In the genomic region with DNA sequence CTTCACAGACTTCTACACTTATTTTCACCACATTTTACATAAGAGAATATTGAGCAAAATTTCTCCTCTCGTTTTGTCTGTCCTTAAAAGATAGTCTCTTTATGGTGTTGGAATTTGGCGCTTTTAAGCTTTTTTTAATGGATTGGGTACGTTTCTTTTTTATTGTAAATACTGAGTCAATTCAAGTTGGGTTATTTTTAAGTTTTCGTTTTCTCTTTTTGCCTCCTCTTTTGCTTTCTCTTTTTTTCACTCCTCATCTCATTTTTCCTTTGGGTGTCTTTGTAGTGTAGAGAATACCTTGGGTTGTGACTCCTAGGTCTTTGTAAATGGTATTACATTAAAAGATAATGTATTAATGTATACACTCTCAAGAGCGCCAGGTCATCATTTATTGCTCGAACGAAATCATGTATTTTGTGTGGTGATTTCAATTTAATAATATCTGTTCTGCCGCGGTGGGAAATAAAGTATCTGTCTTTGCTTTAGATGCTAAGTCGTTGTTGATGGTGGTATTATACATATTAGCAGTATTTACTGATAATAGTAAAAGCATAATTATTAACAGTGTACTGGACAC, we compare ENCODE assay signal across 8 cellular contexts. TPM values are rescaled to one million over a fixed set of nuclear protein-coding genes. Genes with fewer than 3 reads are reported as not detected.
DNase-seq lines count a peak whose midpoint lies in the region; ATAC-seq, FAIRE-seq and TF ChIP-seq lines count a peak whose summit lies in the region.

No MANE protein-coding gene starts in this region.

- peak overlapping the region; percentile 93 for H3K27ac ChIP-seq in HL-60 (replicated peaks)
- peak overlapping the region; percentile 95 for H3K27ac ChIP-seq in K562 (ENCODE audit: extremely low read depth, low read depth, low read length)
- peak overlapping the region; percentile 76 to 80 for H3K27ac ChIP-seq in liver (ENCODE audit: low read depth in 1 of 2, low read length in 2 of 2)
- peak overlapping the region; percentile 81 for H3K27ac ChIP-seq in thymus (ENCODE audit: low read depth)

- peak overlapping the region; percentile 92 for H3K4me2 ChIP-seq in K562 (ENCODE audit: insufficient read depth, low read length)

- H3K4me3 ChIP-seq in HL-60 (replicated peaks; ENCODE audit: insufficient read depth, low read length) (peak overlapping the region; percentile 81), K562 (peak overlapping the region; percentile 89), liver (ENCODE audit: low read depth in 1 of 3, low read length in 3 of 3) (peak overlapping the region; percentile 87 to 100 (median 98)), thymus (ENCODE audit: low read length) (peak overlapping the region; percentile 66)

- DNase-seq in HL-60 (ENCODE audit: low read depth in 1 of 2, low spot score in 1 of 2) (no peak), K562 (ENCODE audit: extremely low read depth in 1 of 4, low spot score in 3 of 4) (no peak), occipital lobe (lab: John Stamatoyannopoulos, UW) (no peak), activated gamma-delta T cell (lab: John Stamatoyannopoulos, UW) (no peak)

- BruUV-seq in K562 (replicated peaks; lab: Mats Ljungman, UMichigan) = no TSS peak

- intact Hi-C loops in K562 (cut with micrococcal nuclease) = no loop called here

- WGBS in K562 (ENCODE audit: insufficient coverage, low coverage, missing lambda C conversion rate) = under 1% methylated on average over 10 of the region's 10 CpGs
- 16% methylated on average over 10 of the region's 10 CpGs for WGBS in liver
- 28% methylated on average over 10 of the region's 10 CpGs for WGBS in thymus

- H3K9me1 ChIP-seq in K562 (ENCODE audit: control insufficient read depth, insufficient read depth, low read length) = no peaks in the 10 kb centered on the region

- TF ChIP-seq RAD21 in K562 (CRISPR knock-in tag; conservative IDR thresholded peaks at IDR 0.05 in 1 of 2, IDR thresholded peaks at IDR 0.05 in 1 of 2) (no peak), liver (IDR thresholded peaks at IDR 0.05) (no peak)

- H3K36me3 ChIP-seq in K562 (ENCODE audit: control insufficient read depth, insufficient read depth, low read length) (peaks cover 26% of the 10 kb centered on the region), liver (ENCODE audit: control insufficient read depth in 4 of 4, insufficient read depth in 3 of 4, low read depth in 1 of 4, low read length in 3 of 4) (peaks cover 0 to 2% (median under 1%) of the 10 kb centered on the region in 4 donors), thymus (ENCODE audit: control insufficient read depth, insufficient read depth) (no peaks in the 10 kb centered on the region)

- peaks cover 59% of the 10 kb centered on the region for H3K79me2 ChIP-seq in K562 (ENCODE audit: control insufficient read depth, insufficient read depth, low read length)

- H4K20me1 ChIP-seq in K562 (replicated peaks; ENCODE audit: control insufficient read depth, insufficient read depth, low read length) = no peaks in the 10 kb centered on the region

- ATAC-seq in K562 = no peak
- ATAC-seq in HG02610 (IDR thresholded peaks at IDR 0.05; ENCODE audit: unreplicated experiment) = no peak
- ATAC-seq in HG02973 (IDR thresholded peaks at IDR 0.05; ENCODE audit: unreplicated experiment) = no peak

- H3K4me1 ChIP-seq in K562 (replicated peaks in 1 of 2; ENCODE audit: control insufficient read depth in 2 of 2, insufficient read depth in 2 of 2, low read length in 2 of 2) (peaks cover 0 to 9% of the 10 kb centered on the region in 2 experiments; a peak in 3 of 5 replicates), liver (ENCODE audit: control insufficient read depth in 4 of 4, insufficient read depth in 4 of 4, low read length in 3 of 4) (peaks cover 2 to 8% (median 4%) of the 10 kb centered on the region in 4 donors), thymus (ENCODE audit: control insufficient read depth, insufficient read depth, low read length) (peaks cover 5% of the 10 kb centered on the region)

- H3K27me3 ChIP-seq in HL-60 (ENCODE audit: insufficient read depth, poor library complexity, severe bottlenecking) (no peaks in the 10 kb centered on the region), K562 (ENCODE audit: control insufficient read depth in 2 of 2, insufficient read depth in 2 of 2, low read length in 2 of 2) (no peaks in the 10 kb centered on the region), liver (ENCODE audit: control insufficient read depth in 4 of 4, insufficient read depth in 4 of 4, low read length in 3 of 4) (no peaks in the 10 kb centered on the region), thymus (ENCODE audit: control insufficient read depth, insufficient read depth) (no peaks in the 10 kb centered on the region)

- CTCF ChIA-PET in K562 (lab: Yijun Ruan, JAX; ENCODE audit: low intra/inter-chr PET ratio) = no interaction called here

- POLR2A ChIA-PET in K562 (lab: Yijun Ruan, JAX) = no interaction called here

- H3K9ac ChIP-seq in K562 (ENCODE audit: insufficient read depth in 1 of 2, low read depth in 2 of 2, low read length in 2 of 2) (peak overlapping the region; percentile 95 to 100), liver (ENCODE audit: low read depth in 1 of 2, low read length in 2 of 2) (peak overlapping the region; percentile 82)

- no peaks in the 10 kb centered on the region for H3K9me3 ChIP-seq in K562 (replicated peaks; ENCODE audit: control insufficient read depth, insufficient read depth, low read depth, low read length)
- H3K9me3 ChIP-seq in liver (ENCODE audit: control insufficient read depth in 4 of 4, low read length in 3 of 4) = no peaks in the 10 kb centered on the region
- H3K9me3 ChIP-seq in thymus (ENCODE audit: control insufficient read depth) = no peaks in the 10 kb centered on the region

- peak overlapping the region; percentile 91; the same call in 1 of the 2 replicates for H2AFZ ChIP-seq in K562 (ENCODE audit: low read depth, low read length)

- TF ChIP-seq POLR2A in K562 (conservative IDR thresholded peaks at IDR 0.05) = no peak

- no peak for TF ChIP-seq EP300 in K562 (IDR thresholded peaks at IDR 0.05; ENCODE audit: low read length)

- in situ Hi-C loops in K562 (cut with MboI) = no loop called here

- TF ChIP-seq CTCF in HL-60 (IDR thresholded peaks at IDR 0.05; ENCODE audit: insufficient read depth, low read length) (no peak), K562 (IDR thresholded peaks at IDR 0.05 in 2 of 3, conservative IDR thresholded peaks at IDR 0.05 in 1 of 3; ENCODE audit: insufficient read depth in 2 of 3, low read depth in 1 of 3, low read length in 3 of 3) (no peak), liver (IDR thresholded peaks at IDR 0.05; ENCODE audit: low read depth, low read length, missing input control) (no peak)

- no peak for FAIRE-seq in K562 (lab: Jason Lieb, UNC)

TF ChIP-seq in K562, 482 proteins besides CTCF, POLR2A, EP300 and RAD21 (continues in another document):
- TF ChIP-seq PATZ1 (CRISPR knock-in tag; IDR thresholded peaks at IDR 0.05; ENCODE audit: borderline replicate concordance) = no peak

TF ChIP-seq in liver, 16 proteins besides CTCF, POLR2A, EP300 and RAD21 (continues in another document):
- TF ChIP-seq NR2F2 (IDR thresholded peaks at IDR 0.05) (no peak), ATF3 (IDR thresholded peaks at IDR 0.05) (no peak), GABPA (IDR thresholded peaks at IDR 0.05 in 1 of 2, conservative IDR thresholded peaks at IDR 0.05 in 1 of 2) (no peak), MAX (IDR thresholded peaks at IDR 0.05) (no peak), RXRA (IDR thresholded peaks at IDR 0.05) (no peak), SP1 (IDR thresholded peaks at IDR 0.05) (no peak), FOXA2 (IDR thresholded peaks at IDR 0.05) (no peak), EGR1 (IDR thresholded peaks at IDR 0.05; ENCODE audit: low read depth in 2 of 2) (no peak), FOXA1 (IDR thresholded peaks at IDR 0.05) (no peak)

RNA-seq across cellular contexts. Expression of gene TMX1, which starts 0.8 kb away (rescaled TPM):
- total RNA-seq in K562 (2011; cell fraction: chromatin; rRNA removed; ENCODE audit: low replicate concordance) = 22.8 and 67.0 TPM in 2 replicates
- total RNA-seq in K562 (2011; cell fraction: nucleolus; rRNA removed) = 22.5 and 25.8 TPM in 2 replicates
- total RNA-seq in K562 (2011; cell fraction: nucleoplasm; rRNA removed) = 41.6 and 55.7 TPM in 2 replicates
- total RNA-seq in K562 (2014; rRNA removed) (21.5 and 24.7 TPM in 2 replicates), K562 (2014; rRNA removed; fragmentation: Illumina TruSeq; extraction: Trizol) (45.1 and 53.7 TPM in 2 replicates), K562 (2015; rRNA removed; fragmentation: Illumina TruSeq; extraction: Trizol) (38.2 and 39.6 TPM in 2 replicates), K562 (2021) (34.7 and 38.9 TPM in 2 replicates), liver (10 to 100 TPM; 19.7 to 22.8 TPM), occipital lobe (32.0 TPM)
- polyA plus RNA-seq in K562 (2011; rRNA removed) (18.5 and 28.4 TPM in 2 replicates), K562 (2014; fragmentation: Illumina TruSeq; extraction: Trizol) (28.0 and 28.9 TPM in 2 replicates), K562 (2014; fragmentation: Nextera tagmentation; extraction: Ambion mirVana) (100 to 1,000 TPM in 1 of 2 experiments, 10 to 100 TPM in 1; 77.3 to 101 TPM), K562 (2014; rRNA removed) (19.5 and 21.1 TPM in 2 replicates), liver (10 to 100 TPM; 11.6 to 19.1 TPM), thymus (14.1 TPM)
- polyA plus RNA-seq in K562 (2011; cell fraction: cytosol; rRNA removed) = 6.8 and 12.0 TPM in 2 replicates
- polyA plus RNA-seq in K562 (2011; cell fraction: nucleus; rRNA removed) = 6.7 and 7.1 TPM in 2 replicates
- polyA plus RNA-seq in K562 (2012) = 22.8 and 29.5 TPM in 2 replicates
- 29.7 and 31.8 TPM in 2 replicates for polyA minus RNA-seq in K562 (2011; rRNA and poly(A)+ RNA removed)
- 17.8 and 21.6 TPM in 2 replicates for polyA minus RNA-seq in K562 (2011; cell fraction: cytosol; rRNA and poly(A)+ RNA removed)
- polyA minus RNA-seq in K562 (2011; cell fraction: nucleus; rRNA and poly(A)+ RNA removed) = 16.3 and 34.8 TPM in 2 replicates
